1 cellular context compared by ENCODE assay signal in the genomic region with DNA sequence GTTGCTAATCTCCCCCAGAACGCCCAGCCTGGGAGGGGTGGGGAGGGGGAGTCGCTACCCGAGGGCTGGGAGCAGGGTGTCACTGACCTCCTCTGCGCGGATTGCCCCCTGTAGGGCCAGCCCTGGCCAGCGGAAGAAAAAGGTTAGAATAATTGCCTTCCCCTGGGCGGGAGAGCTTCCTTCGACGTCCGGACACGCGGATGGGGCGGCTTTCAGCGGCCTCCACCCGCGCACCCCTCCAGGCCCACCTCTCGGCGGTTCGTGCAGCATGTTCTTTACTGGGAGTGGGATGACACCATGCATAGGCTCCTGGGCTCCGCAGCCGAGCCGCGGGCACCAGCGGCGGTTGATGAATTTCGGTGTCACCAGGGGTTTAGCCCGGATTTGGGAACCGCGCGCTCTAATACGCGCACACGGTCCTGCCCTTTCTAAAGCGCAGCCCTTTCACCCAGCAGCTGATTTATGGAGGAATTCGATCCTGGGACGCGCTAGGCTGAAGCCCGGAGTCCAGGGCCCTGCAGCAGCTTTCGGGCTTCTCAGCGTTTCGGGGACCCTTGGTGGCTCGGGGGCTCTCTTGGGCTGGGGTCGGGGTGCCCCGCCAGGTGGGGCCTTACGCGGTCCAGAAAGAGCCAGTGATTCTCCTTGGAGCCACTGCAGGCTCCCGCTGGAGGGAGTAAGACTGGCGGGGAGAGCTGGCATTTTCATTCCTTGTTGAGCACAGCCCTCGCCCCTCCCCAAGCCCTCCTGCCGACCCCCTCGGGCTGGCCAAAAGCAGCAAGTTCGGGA.
A peak's percentile ranks its signal among the peaks of the same experiment; 100 is the strongest.
TF ChIP-seq lines count a peak whose summit lies in the region.

No MANE protein-coding gene starts in this region.

TF ChIP-seq in GM23338, 12 proteins besides CTCF, POLR2A, EP300 and RAD21:
- TF ChIP-seq, protein P1, sequence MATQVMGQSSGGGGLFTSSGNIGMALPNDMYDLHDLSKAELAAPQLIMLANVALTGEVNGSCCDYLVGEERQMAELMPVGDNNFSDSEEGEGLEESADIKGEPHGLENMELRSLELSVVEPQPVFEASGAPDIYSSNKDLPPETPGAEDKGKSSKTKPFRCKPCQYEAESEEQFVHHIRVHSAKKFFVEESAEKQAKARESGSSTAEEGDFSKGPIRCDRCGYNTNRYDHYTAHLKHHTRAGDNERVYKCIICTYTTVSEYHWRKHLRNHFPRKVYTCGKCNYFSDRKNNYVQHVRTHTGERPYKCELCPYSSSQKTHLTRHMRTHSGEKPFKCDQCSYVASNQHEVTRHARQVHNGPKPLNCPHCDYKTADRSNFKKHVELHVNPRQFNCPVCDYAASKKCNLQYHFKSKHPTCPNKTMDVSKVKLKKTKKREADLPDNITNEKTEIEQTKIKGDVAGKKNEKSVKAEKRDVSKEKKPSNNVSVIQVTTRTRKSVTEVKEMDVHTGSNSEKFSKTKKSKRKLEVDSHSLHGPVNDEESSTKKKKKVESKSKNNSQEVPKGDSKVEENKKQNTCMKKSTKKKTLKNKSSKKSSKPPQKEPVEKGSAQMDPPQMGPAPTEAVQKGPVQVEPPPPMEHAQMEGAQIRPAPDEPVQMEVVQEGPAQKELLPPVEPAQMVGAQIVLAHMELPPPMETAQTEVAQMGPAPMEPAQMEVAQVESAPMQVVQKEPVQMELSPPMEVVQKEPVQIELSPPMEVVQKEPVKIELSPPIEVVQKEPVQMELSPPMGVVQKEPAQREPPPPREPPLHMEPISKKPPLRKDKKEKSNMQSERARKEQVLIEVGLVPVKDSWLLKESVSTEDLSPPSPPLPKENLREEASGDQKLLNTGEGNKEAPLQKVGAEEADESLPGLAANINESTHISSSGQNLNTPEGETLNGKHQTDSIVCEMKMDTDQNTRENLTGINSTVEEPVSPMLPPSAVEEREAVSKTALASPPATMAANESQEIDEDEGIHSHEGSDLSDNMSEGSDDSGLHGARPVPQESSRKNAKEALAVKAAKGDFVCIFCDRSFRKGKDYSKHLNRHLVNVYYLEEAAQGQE (IDR thresholded peaks at IDR 0.05; ENCODE audit: unreplicated experiment), result no peak
- TF ChIP-seq EZH2phosphoT487 (IDR thresholded peaks at IDR 0.05; ENCODE audit: unreplicated experiment) (peak; percentile 16), EZH2 (IDR thresholded peaks at IDR 0.05; ENCODE audit: low read depth, unreplicated experiment) (peak; percentile 74)
